Comparison of ENCODE assay signal across 1 cellular context in genomic region chr3:10198761-10199688, GRCh38.
TF ChIP-seq lines count a peak whose summit lies in the region.

No MANE protein-coding gene starts in this region.

TF ChIP-seq in H1, 55 proteins besides CTCF, POLR2A, EP300 and RAD21:
- TF ChIP-seq RNF2 (IDR thresholded peaks at IDR 0.05; ENCODE audit: borderline replicate concordance, low read depth, low read length, missing control alignments, poor library complexity, severe bottlenecking), result no peak
- TF ChIP-seq CREB1 (IDR thresholded peaks at IDR 0.05), result no peak
- TF ChIP-seq YY1 (IDR thresholded peaks at IDR 0.05; ENCODE audit: low read depth, low read length), result no peak
- TF ChIP-seq TEAD4 (IDR thresholded peaks at IDR 0.05; ENCODE audit: low read depth, low read length), result no peak
- no peak for TF ChIP-seq CBX5 (IDR thresholded peaks at IDR 0.05; ENCODE audit: low read depth, low read length)
- no peak for TF ChIP-seq NANOG (IDR thresholded peaks at IDR 0.05; ENCODE audit: insufficient read depth, low read depth, low read length, poor library complexity, severe bottlenecking)
- TF ChIP-seq SUZ12 (IDR thresholded peaks at IDR 0.05; ENCODE audit: low read length), result no peak
- TF ChIP-seq MAX (IDR thresholded peaks at IDR 0.05), result no peak
- no peak for TF ChIP-seq MAFK (IDR thresholded peaks at IDR 0.05; ENCODE audit: low read depth, low read length)
- no peak for TF ChIP-seq ATF3 (IDR thresholded peaks at IDR 0.05; ENCODE audit: insufficient read depth, low read depth, low read length)
- TF ChIP-seq RFX5 (IDR thresholded peaks at IDR 0.05; ENCODE audit: borderline replicate concordance, low read depth, low read length), result no peak
- no peak for TF ChIP-seq CHD1 (IDR thresholded peaks at IDR 0.05; ENCODE audit: low read depth, low read length)
- no peak for TF ChIP-seq POU5F1 (IDR thresholded peaks at IDR 0.05; ENCODE audit: low read depth, low read length)
- TF ChIP-seq GTF2F1 (IDR thresholded peaks at IDR 0.05; ENCODE audit: borderline replicate concordance, low read depth, low read length), result no peak
- TF ChIP-seq GABPA (IDR thresholded peaks at IDR 0.05; ENCODE audit: borderline replicate concordance, insufficient read depth, low read length), result no peak
- TF ChIP-seq BCL11A (IDR thresholded peaks at IDR 0.05; ENCODE audit: low read depth in 2 of 2, low read length in 2 of 2), result no peak
